ENCODE assay signal across 19 cellular contexts in the genomic region with DNA sequence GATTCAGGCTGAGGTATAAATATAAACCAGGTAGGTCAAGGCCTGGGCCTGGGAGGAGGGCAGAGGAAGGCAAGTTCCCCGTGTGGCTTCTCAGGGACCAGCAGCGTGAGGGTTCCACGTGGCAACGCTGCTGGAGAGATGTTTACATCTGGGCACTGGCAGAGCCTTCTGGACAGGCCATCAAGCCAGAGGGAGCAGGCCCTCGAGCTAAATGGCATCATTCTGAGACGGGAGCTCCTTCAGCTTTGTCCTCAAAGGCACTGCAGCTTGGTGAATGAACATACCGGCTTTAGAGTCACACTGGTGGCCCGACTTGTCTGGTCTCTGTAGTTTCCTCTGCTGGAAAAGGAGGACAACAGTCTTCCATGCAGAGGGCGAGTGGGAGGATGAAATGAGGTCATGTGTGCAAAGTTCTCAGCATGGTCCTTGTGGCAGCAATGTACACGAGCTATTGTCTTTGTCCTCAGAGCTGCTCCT.
DNase-seq lines count a peak whose midpoint lies in the region; ATAC-seq and TF ChIP-seq lines count a peak whose summit lies in the region.
"Had no signal": no experiment of that assay in that cellular context is flagged by ENCODE, and none has a peak within 500 bp of the region (broad histone marks: within the 10 kb centered on the region; RNA-seq: fewer than 3 reads in every experiment).

No MANE protein-coding gene starts in this region.

- no peaks in the 10 kb centered on the region for H3K36me3 ChIP-seq in left ventricle myocardium inferior
- H3K36me3 ChIP-seq in mesenchymal stem cell (ENCODE audit: control insufficient read depth in 1 of 2, insufficient read depth in 2 of 2, low read depth in 1 of 2, low read length in 2 of 2) = no peaks in the 10 kb centered on the region
- no peaks in the 10 kb centered on the region for H3K36me3 ChIP-seq in skeletal muscle satellite cell (ENCODE audit: insufficient read depth, low read length)
- H3K36me3 ChIP-seq: right atrium auricular region, transverse colon, WERI-Rb-1 had no signal

- H2BK12ac ChIP-seq in mesenchymal stem cell (ENCODE audit: low read length in 2 of 2) = peak overlapping the region; percentile 15 to 76

- peak overlapping the region in 1 of 2 experiments; percentile 3 for H3K4ac ChIP-seq in mesenchymal stem cell (ENCODE audit: low read depth in 1 of 2, low read length in 2 of 2)

- H3K14ac ChIP-seq in mesenchymal stem cell (ENCODE audit: low read length in 2 of 2) = no peak overlapping the region

- peak overlapping the region in 1 of 2 experiments; percentile 67 for H3K18ac ChIP-seq in mesenchymal stem cell (ENCODE audit: low read depth in 1 of 2, low read length in 2 of 2)

- H3K9me3 ChIP-seq in left ventricle myocardium inferior (replicated peaks) (no peaks in the 10 kb centered on the region), right cardiac atrium (ENCODE audit: control insufficient read depth, low read length) (no peaks in the 10 kb centered on the region), mesenchymal stem cell (ENCODE audit: control insufficient read depth, low read length) (no peaks in the 10 kb centered on the region), skeletal muscle satellite cell (replicated peaks; ENCODE audit: low read length) (no peaks in the 10 kb centered on the region)
- H3K9me3 ChIP-seq: right atrium auricular region, transverse colon had no signal

- peak overlapping the region; percentile 68 for H2BK15ac ChIP-seq in mesenchymal stem cell (ENCODE audit: low read depth, poor library complexity, severe bottlenecking)

- no peak overlapping the region for H4K91ac ChIP-seq in mesenchymal stem cell (ENCODE audit: low read length)

- no peak overlapping the region for H3K9ac ChIP-seq in mesenchymal stem cell (ENCODE audit: low read length)
- H3K9ac ChIP-seq in skeletal muscle satellite cell (ENCODE audit: low read depth, low read length) = peak overlapping the region; percentile 79

- no peak overlapping the region for H4K8ac ChIP-seq in mesenchymal stem cell (ENCODE audit: low read length)

- H3K27me3 ChIP-seq in left ventricle myocardium inferior (ENCODE audit: low read depth) (no peaks in the 10 kb centered on the region), right cardiac atrium (ENCODE audit: control insufficient read depth, insufficient read depth) (no peaks in the 10 kb centered on the region), mesenchymal stem cell (ENCODE audit: control insufficient read depth in 1 of 2, insufficient read depth in 1 of 2, low read length in 2 of 2) (no peaks in the 10 kb centered on the region), skeletal muscle satellite cell (ENCODE audit: control insufficient read depth, insufficient read depth, low read length) (no peaks in the 10 kb centered on the region)
- H3K27me3 ChIP-seq: right atrium auricular region, transverse colon had no signal

- H3K4me2 ChIP-seq in mesenchymal stem cell (ENCODE audit: low read length, poor library complexity, severe bottlenecking) = no peak overlapping the region
- no peak overlapping the region for H3K4me2 ChIP-seq in skeletal muscle satellite cell (ENCODE audit: low read length)

- DNase-seq in left ventricle myocardium inferior (no peak), right cardiac atrium (no peak), mesenchymal stem cell (no peak), COLO668 (lab: John Stamatoyannopoulos, UW; ENCODE audit: unreplicated experiment) (no peak), NCI-H774 (lab: John Stamatoyannopoulos, UW) (no peak)
- DNase-seq: activated CD8-positive, alpha-beta T cell treated with anti-CD3 and anti-CD28 coated beads for 36 hours; EL; natural killer cell; NCI-H1417; Right ventricle myocardium superior; stimulated activated CD4-positive, alpha-beta T cell treated with anti-CD3 and anti-CD28 coated beads, Interleukin-2, amount 100 ng/mL, for 48 hours; T-helper 1 cell; transverse colon; WERI-Rb-1 had no signal

- WGBS in right cardiac atrium = 64% methylated on average over 10 of the region's 10 CpGs
- WGBS in mesenchymal stem cell = 90% methylated on average over 10 of the region's 10 CpGs

- no peak for ATAC-seq in right cardiac atrium
- ATAC-seq in GM21381 (IDR thresholded peaks at IDR 0.05; ENCODE audit: unreplicated experiment) = no peak
- ATAC-seq in GM19455 (IDR thresholded peaks at IDR 0.05; ENCODE audit: unreplicated experiment) = no peak
- ATAC-seq: activated CD8-positive, alpha-beta T cell treated with anti-CD3 and anti-CD28 coated beads for 36 hours; K562; natural killer cell had no signal

- no peak overlapping the region for H2BK5ac ChIP-seq in mesenchymal stem cell (ENCODE audit: low read depth, low read length, poor library complexity, severe bottlenecking)

- H3K23ac ChIP-seq in mesenchymal stem cell (ENCODE audit: low read length in 2 of 2) = no peak overlapping the region

- intact Hi-C loops in left ventricle myocardium inferior (cut with micrococcal nuclease) (no loop called here), right cardiac atrium (cut with DNase I) (no loop called here)

- H3K4me1 ChIP-seq in left ventricle myocardium inferior (peaks cover 53% of the 10 kb centered on the region), right cardiac atrium (ENCODE audit: control insufficient read depth, insufficient read depth, low read length) (peaks cover 14% of the 10 kb centered on the region), mesenchymal stem cell (ENCODE audit: control insufficient read depth, insufficient read depth, low read depth, low read length) (peaks cover 7% of the 10 kb centered on the region), skeletal muscle satellite cell (ENCODE audit: control insufficient read depth, insufficient read depth, low read length) (peaks cover 46% of the 10 kb centered on the region)

- no peaks in the 10 kb centered on the region for H3K79me1 ChIP-seq in mesenchymal stem cell (replicated peaks; ENCODE audit: low read length, poor library complexity, severe bottlenecking)

- H2AFZ ChIP-seq in mesenchymal stem cell (ENCODE audit: low read depth, low read length) = no peak overlapping the region

- H3K4me3 ChIP-seq in left ventricle myocardium inferior (no peak overlapping the region), right cardiac atrium (ENCODE audit: low read length) (no peak overlapping the region), mesenchymal stem cell (ENCODE audit: insufficient read depth in 1 of 2, low read depth in 1 of 2, low read length in 2 of 2) (no peak overlapping the region), skeletal muscle satellite cell (ENCODE audit: low read length) (no peak overlapping the region)
- H3K4me3 ChIP-seq: K562, right atrium auricular region, transverse colon had no signal

- H2BK120ac ChIP-seq in mesenchymal stem cell (ENCODE audit: low read depth, low read length) = no peak overlapping the region

- no peak overlapping the region for H2AK5ac ChIP-seq in mesenchymal stem cell (ENCODE audit: low read length, severe bottlenecking)

- H3K27ac ChIP-seq in left ventricle myocardium inferior (replicated peaks) (peak overlapping the region; percentile 78), right cardiac atrium (ENCODE audit: low read length) (no peak overlapping the region), mesenchymal stem cell (ENCODE audit: low read length, poor library complexity, severe bottlenecking) (no peak overlapping the region)
- H3K27ac ChIP-seq: WERI-Rb-1 had no signal

- no peak for TF ChIP-seq CTCF in left ventricle myocardium inferior (IDR thresholded peaks at IDR 0.05; ENCODE audit: borderline replicate concordance)
